8 cellular contexts compared by ENCODE assay signal in the genomic region with DNA sequence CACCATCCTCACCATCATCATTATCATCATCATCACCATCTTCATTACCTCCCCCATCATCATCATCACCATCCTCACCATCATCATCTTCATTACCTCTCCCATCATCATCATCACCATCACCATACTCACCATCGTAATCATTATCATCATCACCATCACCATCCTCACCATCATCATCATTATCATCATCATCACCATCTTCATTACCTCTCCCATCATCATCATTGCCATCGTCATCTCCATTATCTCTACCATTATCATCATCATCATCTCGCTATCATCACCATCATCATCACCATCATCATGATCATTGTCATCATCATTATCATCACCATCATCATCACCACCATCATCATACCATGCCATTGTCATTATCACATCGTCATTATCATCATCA.
"Had no signal": no experiment of that assay in that cellular context is flagged by ENCODE, and none has a peak within 500 bp of the region (broad histone marks: within the 10 kb centered on the region; RNA-seq: fewer than 3 reads in every experiment).

No MANE protein-coding gene starts in this region.

- DNase-seq: GM23248, GOT3, H9, HCEC 1CT, Kasumi-1, KG1 had no signal

- H3K4me3 ChIP-seq: GM23248 had no signal

- FAIRE-seq: H54, HTR-8/SVneo had no signal

- H3K27ac ChIP-seq: GM23248 had no signal

- H3K9ac ChIP-seq: GM23248 had no signal

- H2AFZ ChIP-seq: GM23248 had no signal
